10 cellular contexts compared by ENCODE assay signal in the genomic region with DNA sequence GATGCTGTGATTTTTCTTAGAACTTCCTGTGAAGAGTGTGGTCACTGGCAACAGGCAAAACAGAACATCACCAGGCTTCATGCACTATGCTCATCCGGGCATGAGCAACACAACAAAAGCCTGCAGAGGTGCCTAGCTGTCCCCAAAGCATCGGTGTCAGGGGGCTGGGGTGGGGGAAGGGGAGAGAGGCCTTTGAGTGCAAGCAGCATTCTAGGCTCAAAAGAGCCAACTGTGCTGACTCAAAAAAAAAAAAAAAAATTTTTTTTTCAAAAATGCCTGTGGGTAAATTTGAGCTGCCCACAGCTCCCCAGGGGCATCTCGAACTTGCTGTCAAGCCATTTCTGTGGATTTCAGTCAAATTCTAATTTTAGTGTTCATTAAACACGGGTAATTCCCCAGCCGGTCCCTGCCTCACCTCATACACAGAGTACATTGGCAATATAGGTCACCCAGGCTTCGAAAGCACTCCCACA.
DNase-seq lines count a peak whose midpoint lies in the region; ATAC-seq and TF ChIP-seq lines count a peak whose summit lies in the region.
"Had no signal": no experiment of that assay in that cellular context is flagged by ENCODE, and none has a peak within 500 bp of the region (broad histone marks: within the 10 kb centered on the region; RNA-seq: fewer than 3 reads in every experiment).

No MANE protein-coding gene starts in this region.

- H3K9me3 Mint-ChIP-seq in activated T-helper 17 cell treated with anti-CD3 and anti-CD28 coated beads, Interleukin-2, amount 50 U/mL, for 72 hours: no peaks in the 10 kb centered on the region
- H3K9me3 Mint-ChIP-seq in neural crest cell: no peaks in the 10 kb centered on the region

- peaks cover 10% of the 10 kb centered on the region for H3K27me3 Mint-ChIP-seq in activated T-helper 17 cell treated with anti-CD3 and anti-CD28 coated beads, Interleukin-2, amount 50 U/mL, for 72 hours
- H3K27me3 Mint-ChIP-seq in neural crest cell (ENCODE audit: low read depth): no peaks in the 10 kb centered on the region

- no peaks in the 10 kb centered on the region for H3K36me3 Mint-ChIP-seq in activated T-helper 17 cell treated with anti-CD3 and anti-CD28 coated beads, Interleukin-2, amount 50 U/mL, for 72 hours (ENCODE audit: low read depth)
- H3K36me3 Mint-ChIP-seq in neural crest cell (ENCODE audit: low read depth): no peaks in the 10 kb centered on the region

- H3K4me3 Mint-ChIP-seq in activated T-helper 17 cell treated with anti-CD3 and anti-CD28 coated beads, Interleukin-2, amount 50 U/mL, for 72 hours: no peak overlapping the region
- H3K4me3 Mint-ChIP-seq in neural crest cell: no peak overlapping the region

- H3K4me1 Mint-ChIP-seq in activated T-helper 17 cell treated with anti-CD3 and anti-CD28 coated beads, Interleukin-2, amount 50 U/mL, for 72 hours: no peaks in the 10 kb centered on the region
- H3K4me1 Mint-ChIP-seq in neural crest cell: peaks cover 11% of the 10 kb centered on the region

- DNase-seq in neural crest cell (ENCODE audit: low read depth, low spot score) (no peak), HCEC 1CT (no peak), amniotic stem cell (lab: John Stamatoyannopoulos, UW) (no peak), NCI-H748 treated with DMSO at 0.1 percent for 48 hours (lab: John Stamatoyannopoulos, UW) (no peak)
- no peak for DNase-seq in stimulated activated CD4-positive, alpha-beta T cell treated with anti-CD3 and anti-CD28 coated beads, Interleukin-4, amount 100 ng/mL, for 24 hours
- DNase-seq: COR-L47, small intestine had no signal

- ATAC-seq in GM18519 (IDR thresholded peaks at IDR 0.05; ENCODE audit: low FRiP score, unreplicated experiment) (peak; percentile 67), HG02610 (IDR thresholded peaks at IDR 0.05; ENCODE audit: unreplicated experiment) (peak; percentile 87)
- peak; percentile 73 for ATAC-seq in activated T-helper 17 cell treated with anti-CD3 and anti-CD28 coated beads, Interleukin-2, amount 50 U/mL, for 72 hours (replicated peaks)

- TF ChIP-seq CTCF in neural crest cell (conservative IDR thresholded peaks at IDR 0.05): no peak

- H3K27ac Mint-ChIP-seq in activated T-helper 17 cell treated with anti-CD3 and anti-CD28 coated beads, Interleukin-2, amount 50 U/mL, for 72 hours: no peak overlapping the region
- H3K27ac Mint-ChIP-seq in neural crest cell (ENCODE audit: unreplicated experiment): peak overlapping the region; percentile 96
